Comparison of ENCODE assay signal across 2 cellular contexts in the genomic region with DNA sequence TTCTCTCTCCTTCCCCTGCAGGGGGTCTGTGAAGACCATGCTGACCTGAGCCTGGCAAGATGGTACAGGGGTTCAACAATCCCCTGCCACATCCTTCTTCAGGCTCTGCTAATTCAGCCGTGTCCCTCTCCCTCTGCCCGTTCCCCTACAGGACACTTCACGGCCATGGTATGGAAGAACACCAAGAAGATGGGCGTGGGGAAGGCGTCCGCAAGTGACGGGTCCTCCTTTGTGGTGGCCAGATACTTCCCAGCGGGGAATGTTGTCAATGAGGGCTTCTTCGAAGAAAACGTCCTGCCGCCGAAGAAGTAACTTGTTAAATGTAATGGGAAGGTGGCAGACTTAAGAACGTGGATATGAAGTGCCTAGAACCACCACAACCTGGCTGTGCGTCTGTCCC.
TF ChIP-seq lines count a peak whose summit lies in the region.

No MANE protein-coding gene starts in this region.

TF ChIP-seq in SK-N-SH, 30 proteins besides CTCF, POLR2A, EP300 and RAD21:
- TF ChIP-seq MAX (IDR thresholded peaks at IDR 0.05; ENCODE audit: low read depth), result no peak
- TF ChIP-seq CHD2 (IDR thresholded peaks at IDR 0.05; ENCODE audit: low read length, partially characterized antibody), result no peak
- no peak for TF ChIP-seq RCOR1 (IDR thresholded peaks at IDR 0.05; ENCODE audit: low read length)
- no peak for TF ChIP-seq RXRA (IDR thresholded peaks at IDR 0.05; ENCODE audit: borderline replicate concordance, low read depth)
- no peak for TF ChIP-seq ELF1 (IDR thresholded peaks at IDR 0.05)
- TF ChIP-seq SIN3A (IDR thresholded peaks at IDR 0.05; ENCODE audit: borderline replicate concordance, low read depth, low read length), result no peak
- TF ChIP-seq IRF3 (IDR thresholded peaks at IDR 0.05; ENCODE audit: low read depth, low read length), result no peak
- TF ChIP-seq REST (IDR thresholded peaks at IDR 0.05; ENCODE audit: low read depth, low read length), result no peak
- TF ChIP-seq FOXJ3 (CRISPR knock-in tag; IDR thresholded peaks at IDR 0.05), result no peak
- no peak for TF ChIP-seq USF1 (IDR thresholded peaks at IDR 0.05; ENCODE audit: borderline replicate concordance, low read depth)
- TF ChIP-seq NFIC (IDR thresholded peaks at IDR 0.05; ENCODE audit: borderline replicate concordance), result no peak
- TF ChIP-seq FOSL2 (IDR thresholded peaks at IDR 0.05; ENCODE audit: borderline replicate concordance, low read depth), result no peak
- TF ChIP-seq NRF1 (IDR thresholded peaks at IDR 0.05; ENCODE audit: low read depth, low read length), result no peak
- TF ChIP-seq TCF12 (IDR thresholded peaks at IDR 0.05), result no peak
TF ChIP-seq in SK-N-SH: peak in this region for 0.

TF ChIP-seq in SK-N-SH treated with all-trans-retinoic acid at 6 μM for 48 hours, 23 proteins besides CTCF, POLR2A, EP300 and RAD21:
- TF ChIP-seq, protein P1, sequence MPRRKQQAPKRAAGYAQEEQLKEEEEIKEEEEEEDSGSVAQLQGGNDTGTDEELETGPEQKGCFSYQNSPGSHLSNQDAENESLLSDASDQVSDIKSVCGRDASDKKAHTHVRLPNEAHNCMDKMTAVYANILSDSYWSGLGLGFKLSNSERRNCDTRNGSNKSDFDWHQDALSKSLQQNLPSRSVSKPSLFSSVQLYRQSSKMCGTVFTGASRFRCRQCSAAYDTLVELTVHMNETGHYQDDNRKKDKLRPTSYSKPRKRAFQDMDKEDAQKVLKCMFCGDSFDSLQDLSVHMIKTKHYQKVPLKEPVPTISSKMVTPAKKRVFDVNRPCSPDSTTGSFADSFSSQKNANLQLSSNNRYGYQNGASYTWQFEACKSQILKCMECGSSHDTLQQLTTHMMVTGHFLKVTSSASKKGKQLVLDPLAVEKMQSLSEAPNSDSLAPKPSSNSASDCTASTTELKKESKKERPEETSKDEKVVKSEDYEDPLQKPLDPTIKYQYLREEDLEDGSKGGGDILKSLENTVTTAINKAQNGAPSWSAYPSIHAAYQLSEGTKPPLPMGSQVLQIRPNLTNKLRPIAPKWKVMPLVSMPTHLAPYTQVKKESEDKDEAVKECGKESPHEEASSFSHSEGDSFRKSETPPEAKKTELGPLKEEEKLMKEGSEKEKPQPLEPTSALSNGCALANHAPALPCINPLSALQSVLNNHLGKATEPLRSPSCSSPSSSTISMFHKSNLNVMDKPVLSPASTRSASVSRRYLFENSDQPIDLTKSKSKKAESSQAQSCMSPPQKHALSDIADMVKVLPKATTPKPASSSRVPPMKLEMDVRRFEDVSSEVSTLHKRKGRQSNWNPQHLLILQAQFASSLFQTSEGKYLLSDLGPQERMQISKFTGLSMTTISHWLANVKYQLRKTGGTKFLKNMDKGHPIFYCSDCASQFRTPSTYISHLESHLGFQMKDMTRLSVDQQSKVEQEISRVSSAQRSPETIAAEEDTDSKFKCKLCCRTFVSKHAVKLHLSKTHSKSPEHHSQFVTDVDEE (CRISPR knock-in tag; IDR thresholded peaks at IDR 0.05), result no peak
- TF ChIP-seq ISL1 (CRISPR knock-in tag; IDR thresholded peaks at IDR 0.05), result no peak
- TF ChIP-seq, protein P2, sequence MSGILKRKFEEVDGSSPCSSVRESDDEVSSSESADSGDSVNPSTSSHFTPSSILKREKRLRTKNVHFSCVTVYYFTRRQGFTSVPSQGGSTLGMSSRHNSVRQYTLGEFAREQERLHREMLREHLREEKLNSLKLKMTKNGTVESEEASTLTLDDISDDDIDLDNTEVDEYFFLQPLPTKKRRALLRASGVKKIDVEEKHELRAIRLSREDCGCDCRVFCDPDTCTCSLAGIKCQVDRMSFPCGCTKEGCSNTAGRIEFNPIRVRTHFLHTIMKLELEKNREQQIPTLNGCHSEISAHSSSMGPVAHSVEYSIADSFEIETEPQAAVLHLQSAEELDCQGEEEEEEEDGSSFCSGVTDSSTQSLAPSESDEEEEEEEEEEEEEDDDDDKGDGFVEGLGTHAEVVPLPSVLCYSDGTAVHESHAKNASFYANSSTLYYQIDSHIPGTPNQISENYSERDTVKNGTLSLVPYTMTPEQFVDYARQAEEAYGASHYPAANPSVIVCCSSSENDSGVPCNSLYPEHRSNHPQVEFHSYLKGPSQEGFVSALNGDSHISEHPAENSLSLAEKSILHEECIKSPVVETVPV (CRISPR knock-in tag; IDR thresholded peaks at IDR 0.05), result no peak
- TF ChIP-seq TCF4 (CRISPR knock-in tag; IDR thresholded peaks at IDR 0.05; ENCODE audit: borderline replicate concordance), result no peak
- TF ChIP-seq BACH2 (CRISPR knock-in tag; IDR thresholded peaks at IDR 0.05; ENCODE audit: borderline replicate concordance), result no peak
- no peak for TF ChIP-seq PATZ1 (CRISPR knock-in tag; IDR thresholded peaks at IDR 0.05; ENCODE audit: borderline replicate concordance)
- TF ChIP-seq PPARA (CRISPR knock-in tag; IDR thresholded peaks at IDR 0.05; ENCODE audit: borderline replicate concordance), result no peak
- TF ChIP-seq CSDC2 (CRISPR knock-in tag; IDR thresholded peaks at IDR 0.05), result no peak
- TF ChIP-seq POU6F1 (CRISPR knock-in tag; IDR thresholded peaks at IDR 0.05; ENCODE audit: borderline replicate concordance, low read depth), result no peak
- no peak for TF ChIP-seq OSR1 (CRISPR knock-in tag; IDR thresholded peaks at IDR 0.05)
- no peak for TF ChIP-seq ARNTL (CRISPR knock-in tag; IDR thresholded peaks at IDR 0.05; ENCODE audit: borderline replicate concordance, low read depth)
- no peak for TF ChIP-seq ZNF565 (CRISPR knock-in tag; conservative IDR thresholded peaks at IDR 0.05; ENCODE audit: low read depth)
- no peak for TF ChIP-seq ESRRG (CRISPR knock-in tag; IDR thresholded peaks at IDR 0.05)
- TF ChIP-seq SNAI2 (CRISPR knock-in tag; IDR thresholded peaks at IDR 0.05), result no peak
- TF ChIP-seq RARB (CRISPR knock-in tag; IDR thresholded peaks at IDR 0.05), result no peak
- no peak for TF ChIP-seq ZC3H10 (CRISPR knock-in tag; IDR thresholded peaks at IDR 0.05)
- TF ChIP-seq ZFP3 (CRISPR knock-in tag; IDR thresholded peaks at IDR 0.05), result no peak
- no peak for TF ChIP-seq GLIS3 (CRISPR knock-in tag; IDR thresholded peaks at IDR 0.05)
